In the genomic region with DNA sequence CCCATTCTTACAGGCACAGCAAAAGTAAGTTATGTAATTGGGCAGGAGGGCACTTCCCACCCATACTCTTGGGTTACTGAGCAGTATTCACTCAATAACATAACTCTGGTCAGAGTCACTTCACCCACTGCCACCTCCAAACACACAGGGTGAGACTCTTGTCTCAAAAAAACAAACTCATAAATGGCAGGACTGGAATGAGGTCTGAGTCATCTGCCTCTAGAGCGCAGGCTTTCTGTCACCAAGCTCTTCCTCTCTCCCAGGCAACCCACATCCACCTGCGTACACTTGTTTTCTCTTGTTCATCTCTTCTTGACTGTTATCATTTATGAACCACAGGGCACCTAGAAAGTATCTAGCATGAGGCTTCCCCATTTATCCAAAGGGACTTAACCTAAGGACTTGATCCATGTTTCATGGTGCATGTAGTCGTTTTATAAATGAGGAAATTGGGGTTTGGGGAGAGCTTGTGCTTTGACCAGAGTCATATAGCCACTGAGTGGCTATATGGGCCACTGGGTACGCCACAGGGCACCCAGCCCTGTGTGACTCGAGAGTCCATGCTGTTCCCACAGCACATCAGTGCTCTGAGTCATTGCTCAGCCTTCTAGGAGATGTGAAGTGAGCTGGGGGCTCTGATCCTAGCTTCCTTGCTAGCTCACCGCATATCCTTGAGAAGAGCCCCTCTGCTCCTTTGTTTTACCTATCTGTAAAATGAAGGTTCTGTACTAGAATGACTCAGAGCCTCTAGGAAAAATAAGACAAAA, we compare ENCODE assay signal across 13 cellular contexts. TPM values are rescaled to one million over a fixed set of nuclear protein-coding genes. Genes with fewer than 3 reads are reported as not detected.
DNase-seq lines count a peak whose midpoint lies in the region; ATAC-seq and FAIRE-seq lines count a peak whose summit lies in the region.
"Had no signal": no experiment of that assay in that cellular context is flagged by ENCODE, and none has a peak within 500 bp of the region (broad histone marks: within the 10 kb centered on the region; RNA-seq: fewer than 3 reads in every experiment).

No MANE protein-coding gene starts in this region.

- FAIRE-seq in RCC 7860 (lab: Jason Lieb, UNC): no peak

- H3K27ac Mint-ChIP-seq in activated CD4-positive, alpha-beta T cell treated with anti-CD3 and anti-CD28 coated beads, Interleukin-2, amount 10 ng/mL, durations not matched to agents 7 days and 5 days: peak overlapping the region; percentile 47
- H3K27ac Mint-ChIP-seq in dendritic cell treated with granulocyte-macrophage colony-stimulating factor and Interleukin-4, amounts not matched to agents 40 ng/mL and 50 ng/mL, for 4 days: peak overlapping the region; percentile 3
- H3K27ac Mint-ChIP-seq: nephron had no signal

- H3K4me1 Mint-ChIP-seq in activated CD4-positive, alpha-beta T cell treated with anti-CD3 and anti-CD28 coated beads, Interleukin-2, amount 10 ng/mL, durations not matched to agents 7 days and 5 days: peaks cover 27% of the 10 kb centered on the region
- peaks cover 22% of the 10 kb centered on the region for H3K4me1 Mint-ChIP-seq in dendritic cell treated with granulocyte-macrophage colony-stimulating factor and Interleukin-4, amounts not matched to agents 40 ng/mL and 50 ng/mL, for 4 days (ENCODE audit: low read depth)

- H3K9me3 Mint-ChIP-seq in activated CD4-positive, alpha-beta T cell treated with anti-CD3 and anti-CD28 coated beads, Interleukin-2, amount 10 ng/mL, durations not matched to agents 7 days and 5 days: no peaks in the 10 kb centered on the region
- H3K9me3 Mint-ChIP-seq in dendritic cell treated with granulocyte-macrophage colony-stimulating factor and Interleukin-4, amounts not matched to agents 40 ng/mL and 50 ng/mL, for 4 days: no peaks in the 10 kb centered on the region
- H3K9me3 Mint-ChIP-seq: brain, nephron had no signal

- intact Hi-C loops in dendritic cell treated with granulocyte-macrophage colony-stimulating factor and Interleukin-4, amounts not matched to agents 40 ng/mL and 50 ng/mL, for 4 days (cut with micrococcal nuclease): no loop called here

- peaks cover 72% of the 10 kb centered on the region for H3K36me3 Mint-ChIP-seq in activated CD4-positive, alpha-beta T cell treated with anti-CD3 and anti-CD28 coated beads, Interleukin-2, amount 10 ng/mL, durations not matched to agents 7 days and 5 days (ENCODE audit: low read depth)
- peaks cover 97% of the 10 kb centered on the region for H3K36me3 Mint-ChIP-seq in dendritic cell treated with granulocyte-macrophage colony-stimulating factor and Interleukin-4, amounts not matched to agents 40 ng/mL and 50 ng/mL, for 4 days (ENCODE audit: low read depth)

- POLR2A ChIA-PET in activated CD4-positive, alpha-beta T cell treated with anti-CD3 and anti-CD28 coated beads, Interleukin-2, amount 10 ng/mL, durations not matched to agents 7 days and 5 days (lab: Charles Lee): no interaction called here

- no peak overlapping the region for H3K4me3 Mint-ChIP-seq in activated CD4-positive, alpha-beta T cell treated with anti-CD3 and anti-CD28 coated beads, Interleukin-2, amount 10 ng/mL, durations not matched to agents 7 days and 5 days
- H3K4me3 Mint-ChIP-seq in dendritic cell treated with granulocyte-macrophage colony-stimulating factor and Interleukin-4, amounts not matched to agents 40 ng/mL and 50 ng/mL, for 4 days: no peak overlapping the region
- H3K4me3 Mint-ChIP-seq: brain, nephron had no signal

- ATAC-seq in GM19324 (IDR thresholded peaks at IDR 0.05; ENCODE audit: low FRiP score, unreplicated experiment): no peak

- H3K27me3 Mint-ChIP-seq in activated CD4-positive, alpha-beta T cell treated with anti-CD3 and anti-CD28 coated beads, Interleukin-2, amount 10 ng/mL, durations not matched to agents 7 days and 5 days: no peaks in the 10 kb centered on the region
- no peaks in the 10 kb centered on the region for H3K27me3 Mint-ChIP-seq in dendritic cell treated with granulocyte-macrophage colony-stimulating factor and Interleukin-4, amounts not matched to agents 40 ng/mL and 50 ng/mL, for 4 days

- CTCF ChIA-PET in activated CD4-positive, alpha-beta T cell treated with anti-CD3 and anti-CD28 coated beads, Interleukin-2, amount 10 ng/mL, durations not matched to agents 7 days and 5 days (lab: Charles Lee): interaction anchor here (0.9 to 2.0 kb wide), 4 partner anchors 10 to 100 kb away, joined by 3 to 9 read pairs (median 6); no protein-coding TSS in a partner anchor

- no peak for DNase-seq in activated CD4-positive, alpha-beta T cell treated with anti-CD3 and anti-CD28 coated beads, Interleukin-2, amount 10 ng/mL, durations not matched to agents 7 days and 5 days
- no peak for DNase-seq in activated CD4-positive, alpha-beta T cell treated with anti-CD3 and anti-CD28 coated beads, Interleukin-2, amount 50 U/mL, for 1 hour
- peak; percentile 29 for DNase-seq in RCC 7860 (ENCODE audit: low spot score)
- peak; percentile 21 for DNase-seq in renal cortical epithelial cell (ENCODE audit: low read depth)
- DNase-seq in stimulated activated CD4-positive, alpha-beta T cell treated with anti-CD3 and anti-CD28 coated beads, Interleukin-4, amount 100 ng/mL, for 1 hour: no peak
- DNase-seq in DMS 273 treated with DMSO at 0.1 percent for 48 hours (lab: John Stamatoyannopoulos, UW): no peak
- DNase-seq: DMS79 treated with DMSO at 0.1 percent for 48 hours had no signal

RNA-seq across cellular contexts. Expression of a gene that starts 22.4 kb away (rescaled TPM):
- not detected for total RNA-seq in activated CD4-positive, alpha-beta T cell treated with anti-CD3 and anti-CD28 coated beads, Interleukin-2, amount 10 ng/mL, durations not matched to agents 7 days and 5 days
- not detected in 2 replicates for total RNA-seq in renal cortical epithelial cell
- total RNA-seq: epithelial cell of proximal tubule, vagina had no signal

RNA-seq across cellular contexts. Expression of a gene that starts 34.8 kb away (rescaled TPM):
- 100 to 1,000 TPM; 152 to 165 TPM for total RNA-seq in activated CD4-positive, alpha-beta T cell treated with anti-CD3 and anti-CD28 coated beads, Interleukin-2, amount 10 ng/mL, durations not matched to agents 7 days and 5 days
- total RNA-seq in renal cortical epithelial cell: 477 and 539 TPM in 2 replicates

RNA-seq across cellular contexts. Expression of a gene that starts 51.7 kb away (rescaled TPM):
- total RNA-seq in activated CD4-positive, alpha-beta T cell treated with anti-CD3 and anti-CD28 coated beads, Interleukin-2, amount 10 ng/mL, durations not matched to agents 7 days and 5 days: 10 to 100 TPM; 56.8 to 75.4 TPM
- 22.7 and 66.0 TPM in 2 replicates for total RNA-seq in renal cortical epithelial cell

Comparison
In these comparisons a context has a peak if more than half of its experiments do, and no peak if none do; other contexts are left out.
1. DNase-seq: peak in RCC 7860 (single experiment) and renal cortical epithelial cell (single experiment); none in activated CD4-positive, alpha-beta T cell treated with anti-CD3 and anti-CD28 coated beads, Interleukin-2, amount 10 ng/mL, durations not matched to agents 7 days and 5 days (single experiment), activated CD4-positive, alpha-beta T cell treated with anti-CD3 and anti-CD28 coated beads, Interleukin-2, amount 50 U/mL, for 1 hour (single experiment), stimulated activated CD4-positive, alpha-beta T cell treated with anti-CD3 and anti-CD28 coated beads, Interleukin-4, amount 100 ng/mL, for 1 hour (single experiment) and DMS 273 treated with DMSO at 0.1 percent for 48 hours (single experiment).